26 cellular contexts compared by ENCODE assay signal in genomic region chr19:30069535-30070197, GRCh38.
A peak's percentile ranks its signal among the peaks of the same experiment; 100 is the strongest.
DNase-seq lines count a peak whose midpoint lies in the region; ATAC-seq, FAIRE-seq and TF ChIP-seq lines count a peak whose summit lies in the region.
"Had no signal": no experiment of that assay in that cellular context is flagged by ENCODE, and none has a peak within 500 bp of the region (broad histone marks: within the 10 kb centered on the region; RNA-seq: fewer than 3 reads in every experiment).

No MANE protein-coding gene starts in this region.

- CTCF ChIA-PET in naive thymus-derived CD4-positive, alpha-beta T cell (lab: Charles Lee), result no interaction called here

- ATAC-seq in activated T-cell treated with anti-CD3 and anti-CD28 coated beads, Interleukin-2, amount 50 U/mL, for 4 hours, result no peak
- no peak for ATAC-seq in left lobe of liver
- ATAC-seq in naive thymus-derived CD4-positive, alpha-beta T cell, result no peak
- ATAC-seq: effector memory CD8-positive, alpha-beta T cell; left colon; mucosa of descending colon had no signal

- peak; percentile 18 for DNase-seq in activated T-cell treated with anti-CD3 and anti-CD28 coated beads, Interleukin-2, amount 50 U/mL, for 24 hours
- no peak for DNase-seq in activated T-cell treated with anti-CD3 and anti-CD28 coated beads, Interleukin-2, amount 50 U/mL, for 4 hours
- peak; percentile 12 for DNase-seq in NCI-H69 (lab: John Stamatoyannopoulos, UW)
- peak; percentile 24 for DNase-seq in left lobe of liver (ENCODE audit: low spot score)
- DNase-seq in transverse colon, result peak; percentile 3
- DNase-seq in naive thymus-derived CD4-positive, alpha-beta T cell, result no peak
- DNase-seq in SKM-1 (lab: John Stamatoyannopoulos, UW; ENCODE audit: unreplicated experiment), result no peak
- DNase-seq in GM19239 (ENCODE audit: insufficient read length, low spot score), result no peak
- DNase-seq: activated B cell treated with CpG ODN at 0.5 μM for 24 hours; activated CD4-positive, alpha-beta memory T cell treated with anti-CD3 and anti-CD28 coated beads for 36 hours; activated naive CD4-positive, alpha-beta T cell treated with anti-CD3 and anti-CD28 coated beads, Interleukin-2, amount 10 ng/mL, durations not matched to agents 7 days and 5 days; activated T-cell treated with anti-CD3 and anti-CD28 coated beads, Interleukin-2, amount 50 U/mL, for 48 hours; CD4-positive, CD25-positive, alpha-beta regulatory T cell; cerebellar nuclear complex; effector memory CD8-positive, alpha-beta T cell; GDM1; GM23248; NCI-H1417; nucleus accumbens; PC-9; T-helper 2 cell; testis had no signal

- H3K4me3 ChIP-seq in transverse colon, result no peak overlapping the region
- no peak overlapping the region for H3K4me3 ChIP-seq in naive thymus-derived CD4-positive, alpha-beta T cell (ENCODE audit: low read length)
- H3K4me3 ChIP-seq: ascending aorta, GM23248, mucosa of descending colon, PC-9, testis had no signal

- no peaks in the 10 kb centered on the region for H3K36me3 ChIP-seq in transverse colon
- H3K36me3 ChIP-seq in naive thymus-derived CD4-positive, alpha-beta T cell (ENCODE audit: control insufficient read depth in 2 of 3, insufficient read depth in 3 of 3, low read length in 3 of 3), result no peaks in the 10 kb centered on the region
- H3K36me3 ChIP-seq: ascending aorta had no signal

- H3K27me3 Mint-ChIP-seq in activated T-cell treated with anti-CD3 and anti-CD28 coated beads, Interleukin-2, amount 50 U/mL, for 24 hours, result no peaks in the 10 kb centered on the region
- peaks cover 6% of the 10 kb centered on the region for H3K27me3 Mint-ChIP-seq in activated T-cell treated with anti-CD3 and anti-CD28 coated beads, Interleukin-2, amount 50 U/mL, for 4 hours (ENCODE audit: low read depth)
- peaks cover 0 to 12% (median 0%) of the 10 kb centered on the region in 5 donors for H3K27me3 Mint-ChIP-seq in naive thymus-derived CD4-positive, alpha-beta T cell
- H3K27me3 Mint-ChIP-seq: activated B cell treated with CpG ODN at 0.5 μM for 24 hours had no signal

- no peaks in the 10 kb centered on the region for H3K4me1 Mint-ChIP-seq in activated T-cell treated with anti-CD3 and anti-CD28 coated beads, Interleukin-2, amount 50 U/mL, for 24 hours (ENCODE audit: low read depth)
- H3K4me1 Mint-ChIP-seq in activated T-cell treated with anti-CD3 and anti-CD28 coated beads, Interleukin-2, amount 50 U/mL, for 4 hours (ENCODE audit: low read depth), result no peaks in the 10 kb centered on the region
- H3K4me1 Mint-ChIP-seq in naive thymus-derived CD4-positive, alpha-beta T cell, result no peaks in the 10 kb centered on the region
- H3K4me1 Mint-ChIP-seq: activated B cell treated with CpG ODN at 0.5 μM for 24 hours; activated naive CD4-positive, alpha-beta T cell treated with anti-CD3 and anti-CD28 coated beads, Interleukin-2, amount 10 ng/mL, durations not matched to agents 7 days and 5 days; CD4-positive, CD25-positive, alpha-beta regulatory T cell; IgD-negative memory B cell had no signal

- H3K36me3 Mint-ChIP-seq in activated T-cell treated with anti-CD3 and anti-CD28 coated beads, Interleukin-2, amount 50 U/mL, for 24 hours (ENCODE audit: low read depth), result no peaks in the 10 kb centered on the region
- no peaks in the 10 kb centered on the region for H3K36me3 Mint-ChIP-seq in activated T-cell treated with anti-CD3 and anti-CD28 coated beads, Interleukin-2, amount 50 U/mL, for 4 hours (ENCODE audit: insufficient read depth)
- H3K36me3 Mint-ChIP-seq in naive thymus-derived CD4-positive, alpha-beta T cell, result peaks cover 0 to 5% (median 0%) of the 10 kb centered on the region in 5 donors
- H3K36me3 Mint-ChIP-seq: activated CD4-positive, alpha-beta memory T cell treated with anti-CD3 and anti-CD28 coated beads for 36 hours; activated naive CD4-positive, alpha-beta T cell treated with anti-CD3 and anti-CD28 coated beads, Interleukin-2, amount 10 ng/mL, durations not matched to agents 7 days and 5 days; CD4-positive, CD25-positive, alpha-beta regulatory T cell; IgD-negative memory B cell had no signal

- H3K27ac ChIP-seq in transverse colon, result no peak overlapping the region
- no peak overlapping the region for H3K27ac ChIP-seq in naive thymus-derived CD4-positive, alpha-beta T cell (ENCODE audit: low read depth, low read length)
- H3K27ac ChIP-seq: ascending aorta, GM23248, PC-9, testis had no signal

- TF ChIP-seq CTCF in transverse colon (IDR thresholded peaks at IDR 0.05), result no peak

- no peaks in the 10 kb centered on the region for H3K9me3 ChIP-seq in transverse colon
- no peaks in the 10 kb centered on the region for H3K9me3 ChIP-seq in naive thymus-derived CD4-positive, alpha-beta T cell (ENCODE audit: control insufficient read depth in 2 of 3, low read length in 3 of 3)
- H3K9me3 ChIP-seq: ascending aorta, mucosa of descending colon, testis had no signal

- no peak overlapping the region for H3K4me3 Mint-ChIP-seq in activated T-cell treated with anti-CD3 and anti-CD28 coated beads, Interleukin-2, amount 50 U/mL, for 24 hours
- H3K4me3 Mint-ChIP-seq in activated T-cell treated with anti-CD3 and anti-CD28 coated beads, Interleukin-2, amount 50 U/mL, for 4 hours, result no peak overlapping the region
- no peak overlapping the region for H3K4me3 Mint-ChIP-seq in naive thymus-derived CD4-positive, alpha-beta T cell
- H3K4me3 Mint-ChIP-seq: activated B cell treated with CpG ODN at 0.5 μM for 24 hours; activated CD4-positive, alpha-beta memory T cell treated with anti-CD3 and anti-CD28 coated beads for 36 hours; activated naive CD4-positive, alpha-beta T cell treated with anti-CD3 and anti-CD28 coated beads, Interleukin-2, amount 10 ng/mL, durations not matched to agents 7 days and 5 days; CD4-positive, CD25-positive, alpha-beta regulatory T cell; effector memory CD8-positive, alpha-beta T cell; IgD-negative memory B cell had no signal

- TF ChIP-seq EP300 in transverse colon (IDR thresholded peaks at IDR 0.05; ENCODE audit: low read depth), result no peak

- in situ Hi-C loops in transverse colon (cut with MboI; ENCODE audit: low pct_ligation_motif_present in 1 of 4, low pct_unique_long_range_greater_than_20kb in 1 of 4, low sequenced_read_pairs in 3 of 4), result no loop called here

- TF ChIP-seq POLR2A in transverse colon (IDR thresholded peaks at IDR 0.05), result no peak

- intact Hi-C loops in transverse colon (cut with DNase I; ENCODE audit: low total_unique reads), result no loop called here
- intact Hi-C loops in naive thymus-derived CD4-positive, alpha-beta T cell (cut with micrococcal nuclease), result no loop called here

- POLR2A ChIA-PET in naive thymus-derived CD4-positive, alpha-beta T cell (lab: Charles Lee), result no interaction called here

- no peak overlapping the region for H3K27ac Mint-ChIP-seq in activated T-cell treated with anti-CD3 and anti-CD28 coated beads, Interleukin-2, amount 50 U/mL, for 24 hours
- H3K27ac Mint-ChIP-seq in naive thymus-derived CD4-positive, alpha-beta T cell, result no peak overlapping the region
- H3K27ac Mint-ChIP-seq: activated B cell treated with CpG ODN at 0.5 μM for 24 hours; activated CD4-positive, alpha-beta memory T cell treated with anti-CD3 and anti-CD28 coated beads for 36 hours; activated naive CD4-positive, alpha-beta T cell treated with anti-CD3 and anti-CD28 coated beads, Interleukin-2, amount 10 ng/mL, durations not matched to agents 7 days and 5 days; CD4-positive, CD25-positive, alpha-beta regulatory T cell; effector memory CD8-positive, alpha-beta T cell; IgD-negative memory B cell had no signal

- no peaks in the 10 kb centered on the region for H3K4me1 ChIP-seq in transverse colon
- H3K4me1 ChIP-seq in naive thymus-derived CD4-positive, alpha-beta T cell (ENCODE audit: control insufficient read depth in 2 of 2, insufficient read depth in 2 of 2, low read length in 2 of 2), result no peaks in the 10 kb centered on the region
- H3K4me1 ChIP-seq: ascending aorta, testis had no signal

- no peaks in the 10 kb centered on the region for H3K9me3 Mint-ChIP-seq in activated T-cell treated with anti-CD3 and anti-CD28 coated beads, Interleukin-2, amount 50 U/mL, for 24 hours
- no peaks in the 10 kb centered on the region for H3K9me3 Mint-ChIP-seq in activated T-cell treated with anti-CD3 and anti-CD28 coated beads, Interleukin-2, amount 50 U/mL, for 4 hours
- peaks cover 0 to 5% (median 0%) of the 10 kb centered on the region in 11 donors for H3K9me3 Mint-ChIP-seq in naive thymus-derived CD4-positive, alpha-beta T cell
- H3K9me3 Mint-ChIP-seq: activated CD4-positive, alpha-beta memory T cell treated with anti-CD3 and anti-CD28 coated beads for 36 hours; activated naive CD4-positive, alpha-beta T cell treated with anti-CD3 and anti-CD28 coated beads, Interleukin-2, amount 10 ng/mL, durations not matched to agents 7 days and 5 days had no signal

- WGBS in transverse colon (ENCODE audit: low coverage in 1 of 2), 2 donors, result 61% methylated on average over 8 of the region's 8 CpGs; no CpG with 5 or more reads in 1 of the 2 donors

- no peaks in the 10 kb centered on the region for H3K27me3 ChIP-seq in transverse colon
- H3K27me3 ChIP-seq in naive thymus-derived CD4-positive, alpha-beta T cell (ENCODE audit: control insufficient read depth in 2 of 2, insufficient read depth in 2 of 2, low read length in 2 of 2), result no peaks in the 10 kb centered on the region
- H3K27me3 ChIP-seq: ascending aorta, testis had no signal

- FAIRE-seq in GM19239 (lab: Jason Lieb, UNC), result no peak

Comparison
In these comparisons a context has a peak if more than half of its experiments do, and no peak if none do; other contexts are left out.
1. DNase-seq: peak in activated T-cell treated with anti-CD3 and anti-CD28 coated beads, Interleukin-2, amount 50 U/mL, for 24 hours (single experiment), NCI-H69 (single experiment), left lobe of liver (single experiment) and transverse colon (single experiment); none in activated T-cell treated with anti-CD3 and anti-CD28 coated beads, Interleukin-2, amount 50 U/mL, for 4 hours (single experiment), naive thymus-derived CD4-positive, alpha-beta T cell (0 of 9), SKM-1 (single experiment) and GM19239 (single experiment).